8 cellular contexts compared by ENCODE assay signal in the genomic region with DNA sequence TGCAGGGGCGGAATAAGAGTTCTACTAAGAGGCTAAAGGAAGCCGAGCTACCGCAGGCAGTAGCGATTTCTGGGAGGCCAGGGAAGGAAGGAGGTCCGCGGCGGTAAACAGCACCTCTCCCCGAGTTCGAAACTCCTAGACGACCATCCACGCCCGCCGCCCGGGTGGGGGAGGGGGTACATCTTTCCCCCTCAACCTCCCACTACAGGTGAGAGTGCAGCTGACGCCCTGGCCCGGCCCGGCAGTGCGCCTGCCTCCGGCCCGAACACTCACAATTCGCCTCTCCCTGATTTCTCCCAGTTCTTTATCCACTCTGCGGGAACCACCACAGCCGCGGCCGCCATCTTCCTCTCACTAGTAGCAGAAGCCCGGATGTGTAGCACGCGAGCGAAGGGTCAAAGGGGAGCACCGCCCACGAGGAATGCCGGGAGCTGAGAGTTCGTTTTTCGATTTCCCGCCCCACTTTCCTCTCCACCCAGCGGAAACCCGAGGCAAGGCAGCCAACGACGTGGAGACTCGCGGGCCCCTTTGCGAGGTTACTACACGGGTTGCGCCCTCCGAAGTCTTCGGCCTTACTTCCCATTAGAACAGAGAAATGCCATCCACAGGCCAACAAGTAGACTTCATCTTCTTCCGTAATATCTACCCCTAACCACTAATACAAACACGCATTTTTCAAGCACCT. TPM values are rescaled to one million over a fixed set of nuclear protein-coding genes. Genes with fewer than 3 reads are reported as not detected.
A peak's percentile ranks its signal among the peaks of the same experiment; 100 is the strongest.
DNase-seq lines count a peak whose midpoint lies in the region; ATAC-seq, FAIRE-seq and TF ChIP-seq lines count a peak whose summit lies in the region.

A gene with protein sequence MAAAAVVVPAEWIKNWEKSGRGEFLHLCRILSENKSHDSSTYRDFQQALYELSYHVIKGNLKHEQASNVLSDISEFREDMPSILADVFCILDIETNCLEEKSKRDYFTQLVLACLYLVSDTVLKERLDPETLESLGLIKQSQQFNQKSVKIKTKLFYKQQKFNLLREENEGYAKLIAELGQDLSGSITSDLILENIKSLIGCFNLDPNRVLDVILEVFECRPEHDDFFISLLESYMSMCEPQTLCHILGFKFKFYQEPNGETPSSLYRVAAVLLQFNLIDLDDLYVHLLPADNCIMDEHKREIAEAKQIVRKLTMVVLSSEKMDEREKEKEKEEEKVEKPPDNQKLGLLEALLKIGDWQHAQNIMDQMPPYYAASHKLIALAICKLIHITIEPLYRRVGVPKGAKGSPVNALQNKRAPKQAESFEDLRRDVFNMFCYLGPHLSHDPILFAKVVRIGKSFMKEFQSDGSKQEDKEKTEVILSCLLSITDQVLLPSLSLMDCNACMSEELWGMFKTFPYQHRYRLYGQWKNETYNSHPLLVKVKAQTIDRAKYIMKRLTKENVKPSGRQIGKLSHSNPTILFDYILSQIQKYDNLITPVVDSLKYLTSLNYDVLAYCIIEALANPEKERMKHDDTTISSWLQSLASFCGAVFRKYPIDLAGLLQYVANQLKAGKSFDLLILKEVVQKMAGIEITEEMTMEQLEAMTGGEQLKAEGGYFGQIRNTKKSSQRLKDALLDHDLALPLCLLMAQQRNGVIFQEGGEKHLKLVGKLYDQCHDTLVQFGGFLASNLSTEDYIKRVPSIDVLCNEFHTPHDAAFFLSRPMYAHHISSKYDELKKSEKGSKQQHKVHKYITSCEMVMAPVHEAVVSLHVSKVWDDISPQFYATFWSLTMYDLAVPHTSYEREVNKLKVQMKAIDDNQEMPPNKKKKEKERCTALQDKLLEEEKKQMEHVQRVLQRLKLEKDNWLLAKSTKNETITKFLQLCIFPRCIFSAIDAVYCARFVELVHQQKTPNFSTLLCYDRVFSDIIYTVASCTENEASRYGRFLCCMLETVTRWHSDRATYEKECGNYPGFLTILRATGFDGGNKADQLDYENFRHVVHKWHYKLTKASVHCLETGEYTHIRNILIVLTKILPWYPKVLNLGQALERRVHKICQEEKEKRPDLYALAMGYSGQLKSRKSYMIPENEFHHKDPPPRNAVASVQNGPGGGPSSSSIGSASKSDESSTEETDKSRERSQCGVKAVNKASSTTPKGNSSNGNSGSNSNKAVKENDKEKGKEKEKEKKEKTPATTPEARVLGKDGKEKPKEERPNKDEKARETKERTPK (N-terminal part only) (minus strand): TSS at position 374 of the 685 bp plus-strand sequence. CDS start 30 bp downstream, at position 344.

- 0 out of 2 replicates have a peak, but pooled peaks cover 5% of the 10 kb centered on the region for H4K20me1 ChIP-seq in HepG2 (ENCODE audit: insufficient read depth, low read length)

- H3K4me1 ChIP-seq in HepG2 (ENCODE audit: insufficient read depth, low read length): peaks cover 50% of the 10 kb centered on the region

- peaks cover 0 to 2% of the 10 kb centered on the region in 2 donors for H3K36me3 Mint-ChIP-seq in CD14-positive monocyte

- no peak for TF ChIP-seq EP300 in HepG2 (IDR thresholded peaks at IDR 0.05; ENCODE audit: low read depth in 2 of 2, low read length in 2 of 2)
- no peak for TF ChIP-seq EP300 in HepG2 (CRISPR knock-in tag; IDR thresholded peaks at IDR 0.05; ENCODE audit: borderline replicate concordance)

- BruUV-seq in HepG2 (replicated peaks; lab: Mats Ljungman, UMichigan): no TSS peak

- peaks cover 0 to 17% (median 11%) of the 10 kb centered on the region in 7 donors for H3K9me3 Mint-ChIP-seq in CD14-positive monocyte

- peak; percentile 53 to 62; a peak in 3 of 4 replicates for TF ChIP-seq POLR2A in HepG2 (IDR thresholded peaks at IDR 0.05; ENCODE audit: insufficient read depth in 1 of 2, low read depth in 2 of 2, low read length in 2 of 2)

- H3K4me2 ChIP-seq in HepG2 (ENCODE audit: low read depth, low read length): peak within 1 kb of the TSS; percentile 81

- 9% methylated on average over 11 of the region's 48 CpGs for WGBS in HepG2 (ENCODE audit: low lambda C conversion rate)

- peaks cover 49% of the 10 kb centered on the region for H3K79me2 ChIP-seq in HepG2 (ENCODE audit: insufficient read depth, low read length)

- peak within 1 kb of the TSS; percentile 88 to 94 (median 92) for H3K27ac Mint-ChIP-seq in CD14-positive monocyte

- ATAC-seq in GM19328 (IDR thresholded peaks at IDR 0.05; ENCODE audit: unreplicated experiment) (peak; percentile 84), HG03521 (IDR thresholded peaks at IDR 0.05; ENCODE audit: unreplicated experiment) (peak; percentile 72), HepG2 (peak; percentile 92)

- DNase-seq in CD14-positive monocyte (ENCODE audit: low spot score) (peak; percentile 76), NCI-H69 (lab: John Stamatoyannopoulos, UW) (peak; percentile 92), dermis blood vessel endothelial cell (peak; percentile 88), HepG2 (ENCODE audit: low spot score) (peak; percentile 73)
- peak; percentile 76 to 78 for DNase-seq in activated CD4-positive, alpha-beta T cell treated with anti-CD3 and anti-CD28 coated beads, Interleukin-2, amount 50 U/mL, for 4 hours
- peak; percentile 78 for DNase-seq in stimulated activated CD4-positive, alpha-beta T cell treated with anti-CD3 and anti-CD28 coated beads, Interleukin-4, amount 100 ng/mL, for 1 hour

- intact Hi-C loops in CD14-positive monocyte (cut with micrococcal nuclease): no loop called here
- intact Hi-C loops in HepG2 (cut with micrococcal nuclease; ENCODE audit: unreplicated experiment): no loop called here

- no peaks in the 10 kb centered on the region for H3K9me3 ChIP-seq in HepG2 (ENCODE audit: low read length)

- FAIRE-seq in HepG2 (lab: Jason Lieb, UNC): peak; percentile 80

- H3K27me3 ChIP-seq in HepG2 (ENCODE audit: control insufficient read depth in 1 of 2, insufficient read depth in 2 of 2, low read length in 2 of 2): no peaks in the 10 kb centered on the region; a peak in 1 of 5 replicates

- no peak for TF ChIP-seq RAD21 in HepG2 (CRISPR knock-in tag; IDR thresholded peaks at IDR 0.05)

- peak within 1 kb of the TSS; percentile 82 to 89 (median 83) for H3K4me3 ChIP-seq in HepG2 (replicated peaks in 1 of 3; ENCODE audit: insufficient read depth in 1 of 3, low read depth in 2 of 3, low read length in 3 of 3)

- POLR2A ChIA-PET in HepG2 (lab: Yijun Ruan, JAX): interaction anchor here (0.6 to 1.7 kb wide), 6 partner anchors 11 to 135 kb away, joined by 3 to 5 read pairs (median 3); no protein-coding TSS in a partner anchor

- CTCF ChIA-PET in HepG2 (lab: Yijun Ruan, JAX; ENCODE audit: low intra/inter-chr PET ratio, low total read pairs): no interaction called here

- H3K4me3 Mint-ChIP-seq in CD14-positive monocyte: peak within 1 kb of the TSS; percentile 94 to 95

- H2AFZ ChIP-seq in HepG2 (ENCODE audit: low read length): peak within 1 kb of the TSS; percentile 40

- H3K9ac ChIP-seq in HepG2 (ENCODE audit: insufficient read depth, low read depth, low read length): peak within 1 kb of the TSS; percentile 87

- in situ Hi-C loops in HepG2 (cut with HindIII; ENCODE audit: extremely low pct_ligation_motif_present, low pct_unique_long_range_greater_than_20kb): no loop called here

- H3K36me3 ChIP-seq in HepG2 (replicated peaks in 1 of 2; ENCODE audit: control insufficient read depth in 1 of 2, insufficient read depth in 2 of 2, low read length in 2 of 2): 0 out of 5 replicates have a peak, but pooled peaks cover 0 to under 1% of the 10 kb centered on the region in 2 experiments

- peaks cover 0 to 6% (median 0%) of the 10 kb centered on the region in 3 donors for H3K27me3 Mint-ChIP-seq in CD14-positive monocyte (ENCODE audit: low read depth in 3 of 3)

- peak within 1 kb of the TSS; percentile 85 for H3K27ac ChIP-seq in HepG2 (ENCODE audit: extremely low read length, insufficient read depth, low read length)

- peak; percentile 7 for TF ChIP-seq CTCF in CD14-positive monocyte (IDR thresholded peaks at IDR 0.05)
- peak; percentile 45 for TF ChIP-seq CTCF in HepG2 (CRISPR knock-in tag; IDR thresholded peaks at IDR 0.05)

- H3K4me1 Mint-ChIP-seq in CD14-positive monocyte: peaks cover 35% of the 10 kb centered on the region

TF ChIP-seq in HepG2, 621 proteins besides CTCF, POLR2A, EP300 and RAD21 (continues in another document):
- TF ChIP-seq HOXA5 (CRISPR knock-in tag; IDR thresholded peaks at IDR 0.05) (peak; percentile 67), ARID2 (CRISPR knock-in tag; IDR thresholded peaks at IDR 0.05; ENCODE audit: borderline replicate concordance) (no peak), ZNF296 (CRISPR knock-in tag; conservative IDR thresholded peaks at IDR 0.05) (no peak), ZNF776 (CRISPR knock-in tag; IDR thresholded peaks at IDR 0.05) (no peak), TMF1 (CRISPR knock-in tag; IDR thresholded peaks at IDR 0.05; ENCODE audit: low read depth) (no peak), SMARCE1 (IDR thresholded peaks at IDR 0.05; ENCODE audit: borderline replicate concordance) (no peak)

RNA-seq across cellular contexts. Expression of the gene that starts here (rescaled TPM):
- polyA plus RNA-seq in CD14-positive monocyte (10 to 100 TPM; 12.5 to 21.4 TPM), HepG2 (2011; rRNA removed) (79.6 and 101 TPM in 2 replicates)
- total RNA-seq in dermis blood vessel endothelial cell (74.5 and 78.5 TPM in 2 replicates), HepG2 (2016; rRNA removed; fragmentation: Illumina TruSeq; extraction: Trizol) (87.1 and 132 TPM in 2 replicates)
- 17.9 and 19.0 TPM in 2 replicates for total RNA-seq in HepG2 (2016; cell fraction: cytosol; rRNA removed; fragmentation: Illumina TruSeq; extraction: Trizol; ENCODE audit: low read depth)
- total RNA-seq in HepG2 (2016; cell fraction: insoluble cytoplasmic fraction; rRNA removed; fragmentation: Illumina TruSeq; extraction: Trizol): 89.4 and 121 TPM in 2 replicates
- 19.6 and 23.7 TPM in 2 replicates for total RNA-seq in HepG2 (2016; cell fraction: membrane; rRNA removed; fragmentation: Illumina TruSeq; extraction: Trizol)
- total RNA-seq in HepG2 (2016; cell fraction: nucleus; rRNA removed; fragmentation: Illumina TruSeq; extraction: Trizol): 149 TPM in 2 replicates
- polyA plus RNA-seq in HepG2 (2011; cell fraction: cytosol; rRNA removed): 22.1 and 35.2 TPM in 2 replicates
- polyA plus RNA-seq in HepG2 (2011; cell fraction: nucleus; rRNA removed): 135 and 163 TPM in 2 replicates
- 50.9 and 69.8 TPM in 2 replicates for polyA plus RNA-seq in HepG2 (2012)
- 1.8 and 2.0 TPM in 2 replicates for polyA plus RNA-seq in HepG2 (2016; cell fraction: cytosol; fragmentation: Illumina TruSeq; extraction: Trizol; ENCODE audit: low read depth)
- 88.5 and 93.2 TPM in 2 replicates for polyA plus RNA-seq in HepG2 (2016; cell fraction: insoluble cytoplasmic fraction; fragmentation: Illumina TruSeq; extraction: Trizol; ENCODE audit: low read depth)
- 5.9 and 6.2 TPM in 2 replicates for polyA plus RNA-seq in HepG2 (2016; cell fraction: membrane; fragmentation: Illumina TruSeq; extraction: Trizol; ENCODE audit: low read depth)
- 129 and 143 TPM in 2 replicates for polyA plus RNA-seq in HepG2 (2016; cell fraction: nucleus; fragmentation: Illumina TruSeq; extraction: Trizol; ENCODE audit: insufficient read depth, low read depth)
- 26.6 and 41.3 TPM in 2 replicates for polyA minus RNA-seq in HepG2 (2011; rRNA and poly(A)+ RNA removed; ENCODE audit: low replicate concordance)
- 30.9 and 32.4 TPM in 2 replicates for polyA minus RNA-seq in HepG2 (2011; cell fraction: cytosol; rRNA and poly(A)+ RNA removed)
- 381 and 407 TPM in 2 replicates for polyA minus RNA-seq in HepG2 (2011; cell fraction: nucleus; rRNA and poly(A)+ RNA removed)

Comparison
In these comparisons a context has a peak if more than half of its experiments do, and no peak if none do; other contexts are left out.
1. Peak in every context shown above with its lines: DNase-seq, ATAC-seq, H3K4me3 ChIP-seq and H3K27ac ChIP-seq.